1 cellular context compared by ENCODE assay signal in the genomic region with DNA sequence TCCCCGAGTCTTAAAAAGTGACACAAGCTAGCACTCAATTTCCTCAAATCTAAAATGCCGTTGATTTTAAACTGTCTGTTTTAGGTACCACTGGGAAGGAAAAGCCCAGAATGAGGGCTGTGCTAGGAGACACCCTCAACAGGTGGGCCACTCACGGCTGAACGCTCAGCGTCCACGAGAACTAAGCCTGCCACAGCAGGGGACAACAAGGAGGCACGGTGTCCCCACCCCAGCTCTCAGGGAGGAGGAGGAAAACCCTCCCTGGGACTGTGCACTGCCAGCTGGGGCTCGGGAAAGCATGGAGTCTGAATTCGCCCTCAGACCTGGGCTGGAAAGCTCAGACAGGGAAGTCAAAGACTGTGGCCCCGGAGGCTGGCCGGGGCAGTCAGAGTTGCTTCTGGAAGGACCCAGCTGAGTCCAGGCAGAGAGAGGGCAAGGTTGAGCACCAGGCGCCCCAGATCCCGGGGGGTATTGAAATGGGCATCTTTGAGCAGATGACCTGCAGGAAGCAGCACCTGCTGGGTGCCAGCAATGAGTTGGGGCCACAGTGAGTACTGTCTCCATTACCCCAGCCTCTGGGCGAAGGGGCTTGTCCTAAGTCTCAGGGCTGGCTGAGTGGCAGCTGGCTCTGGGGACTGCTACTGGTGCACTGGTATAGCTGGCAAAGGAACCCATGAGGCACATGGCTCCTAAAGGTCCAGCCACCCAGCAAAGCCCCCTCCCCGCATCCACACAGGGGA.
TF ChIP-seq lines count a peak whose summit lies in the region.

No MANE protein-coding gene starts in this region.

TF ChIP-seq in GM23338, 12 proteins besides CTCF, POLR2A, EP300 and RAD21 (continued from another document):
- TF ChIP-seq, protein P1, sequence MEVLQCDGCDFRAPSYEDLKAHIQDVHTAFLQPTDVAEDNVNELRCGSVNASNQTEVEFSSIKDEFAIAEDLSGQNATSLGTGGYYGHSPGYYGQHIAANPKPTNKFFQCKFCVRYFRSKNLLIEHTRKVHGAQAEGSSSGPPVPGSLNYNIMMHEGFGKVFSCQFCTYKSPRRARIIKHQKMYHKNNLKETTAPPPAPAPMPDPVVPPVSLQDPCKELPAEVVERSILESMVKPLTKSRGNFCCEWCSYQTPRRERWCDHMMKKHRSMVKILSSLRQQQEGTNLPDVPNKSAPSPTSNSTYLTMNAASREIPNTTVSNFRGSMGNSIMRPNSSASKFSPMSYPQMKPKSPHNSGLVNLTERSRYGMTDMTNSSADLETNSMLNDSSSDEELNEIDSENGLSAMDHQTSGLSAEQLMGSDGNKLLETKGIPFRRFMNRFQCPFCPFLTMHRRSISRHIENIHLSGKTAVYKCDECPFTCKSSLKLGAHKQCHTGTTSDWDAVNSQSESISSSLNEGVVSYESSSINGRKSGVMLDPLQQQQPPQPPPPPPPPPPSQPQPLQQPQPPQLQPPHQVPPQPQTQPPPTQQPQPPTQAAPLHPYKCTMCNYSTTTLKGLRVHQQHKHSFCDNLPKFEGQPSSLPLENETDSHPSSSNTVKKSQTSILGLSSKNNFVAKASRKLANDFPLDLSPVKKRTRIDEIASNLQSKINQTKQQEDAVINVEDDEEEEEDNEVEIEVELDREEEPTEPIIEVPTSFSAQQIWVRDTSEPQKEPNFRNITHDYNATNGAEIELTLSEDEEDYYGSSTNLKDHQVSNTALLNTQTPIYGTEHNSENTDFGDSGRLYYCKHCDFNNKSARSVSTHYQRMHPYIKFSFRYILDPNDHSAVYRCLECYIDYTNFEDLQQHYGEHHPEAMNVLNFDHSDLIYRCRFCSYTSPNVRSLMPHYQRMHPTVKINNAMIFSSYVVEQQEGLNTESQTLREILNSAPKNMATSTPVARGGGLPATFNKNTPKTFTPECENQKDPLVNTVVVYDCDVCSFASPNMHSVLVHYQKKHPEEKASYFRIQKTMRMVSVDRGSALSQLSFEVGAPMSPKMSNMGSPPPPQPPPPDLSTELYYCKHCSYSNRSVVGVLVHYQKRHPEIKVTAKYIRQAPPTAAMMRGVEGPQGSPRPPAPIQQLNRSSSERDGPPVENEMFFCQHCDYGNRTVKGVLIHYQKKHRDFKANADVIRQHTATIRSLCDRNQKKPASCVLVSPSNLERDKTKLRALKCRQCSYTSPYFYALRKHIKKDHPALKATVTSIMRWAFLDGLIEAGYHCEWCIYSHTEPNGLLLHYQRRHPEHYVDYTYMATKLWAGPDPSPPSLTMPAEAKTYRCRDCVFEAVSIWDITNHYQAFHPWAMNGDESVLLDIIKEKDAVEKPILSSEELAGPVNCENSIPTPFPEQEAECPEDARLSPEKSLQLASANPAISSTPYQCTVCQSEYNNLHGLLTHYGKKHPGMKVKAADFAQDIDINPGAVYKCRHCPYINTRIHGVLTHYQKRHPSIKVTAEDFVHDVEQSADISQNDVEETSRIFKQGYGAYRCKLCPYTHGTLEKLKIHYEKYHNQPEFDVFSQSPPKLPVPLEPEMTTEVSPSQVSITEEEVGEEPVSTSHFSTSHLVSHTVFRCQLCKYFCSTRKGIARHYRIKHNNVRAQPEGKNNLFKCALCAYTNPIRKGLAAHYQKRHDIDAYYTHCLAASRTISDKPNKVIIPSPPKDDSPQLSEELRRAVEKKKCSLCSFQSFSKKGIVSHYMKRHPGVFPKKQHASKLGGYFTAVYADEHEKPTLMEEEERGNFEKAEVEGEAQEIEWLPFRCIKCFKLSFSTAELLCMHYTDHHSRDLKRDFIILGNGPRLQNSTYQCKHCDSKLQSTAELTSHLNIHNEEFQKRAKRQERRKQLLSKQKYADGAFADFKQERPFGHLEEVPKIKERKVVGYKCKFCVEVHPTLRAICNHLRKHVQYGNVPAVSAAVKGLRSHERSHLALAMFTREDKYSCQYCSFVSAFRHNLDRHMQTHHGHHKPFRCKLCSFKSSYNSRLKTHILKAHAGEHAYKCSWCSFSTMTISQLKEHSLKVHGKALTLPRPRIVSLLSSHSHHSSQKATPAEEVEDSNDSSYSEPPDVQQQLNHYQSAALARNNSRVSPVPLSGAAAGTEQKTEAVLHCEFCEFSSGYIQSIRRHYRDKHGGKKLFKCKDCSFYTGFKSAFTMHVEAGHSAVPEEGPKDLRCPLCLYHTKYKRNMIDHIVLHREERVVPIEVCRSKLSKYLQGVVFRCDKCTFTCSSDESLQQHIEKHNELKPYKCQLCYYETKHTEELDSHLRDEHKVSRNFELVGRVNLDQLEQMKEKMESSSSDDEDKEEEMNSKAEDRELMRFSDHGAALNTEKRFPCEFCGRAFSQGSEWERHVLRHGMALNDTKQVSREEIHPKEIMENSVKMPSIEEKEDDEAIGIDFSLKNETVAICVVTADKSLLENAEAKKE (CRISPR knock-in tag; IDR thresholded peaks at IDR 0.05): no peak
- TF ChIP-seq ZNF114 (CRISPR knock-in tag; IDR thresholded peaks at IDR 0.05): no peak
- TF ChIP-seq, protein P2, sequence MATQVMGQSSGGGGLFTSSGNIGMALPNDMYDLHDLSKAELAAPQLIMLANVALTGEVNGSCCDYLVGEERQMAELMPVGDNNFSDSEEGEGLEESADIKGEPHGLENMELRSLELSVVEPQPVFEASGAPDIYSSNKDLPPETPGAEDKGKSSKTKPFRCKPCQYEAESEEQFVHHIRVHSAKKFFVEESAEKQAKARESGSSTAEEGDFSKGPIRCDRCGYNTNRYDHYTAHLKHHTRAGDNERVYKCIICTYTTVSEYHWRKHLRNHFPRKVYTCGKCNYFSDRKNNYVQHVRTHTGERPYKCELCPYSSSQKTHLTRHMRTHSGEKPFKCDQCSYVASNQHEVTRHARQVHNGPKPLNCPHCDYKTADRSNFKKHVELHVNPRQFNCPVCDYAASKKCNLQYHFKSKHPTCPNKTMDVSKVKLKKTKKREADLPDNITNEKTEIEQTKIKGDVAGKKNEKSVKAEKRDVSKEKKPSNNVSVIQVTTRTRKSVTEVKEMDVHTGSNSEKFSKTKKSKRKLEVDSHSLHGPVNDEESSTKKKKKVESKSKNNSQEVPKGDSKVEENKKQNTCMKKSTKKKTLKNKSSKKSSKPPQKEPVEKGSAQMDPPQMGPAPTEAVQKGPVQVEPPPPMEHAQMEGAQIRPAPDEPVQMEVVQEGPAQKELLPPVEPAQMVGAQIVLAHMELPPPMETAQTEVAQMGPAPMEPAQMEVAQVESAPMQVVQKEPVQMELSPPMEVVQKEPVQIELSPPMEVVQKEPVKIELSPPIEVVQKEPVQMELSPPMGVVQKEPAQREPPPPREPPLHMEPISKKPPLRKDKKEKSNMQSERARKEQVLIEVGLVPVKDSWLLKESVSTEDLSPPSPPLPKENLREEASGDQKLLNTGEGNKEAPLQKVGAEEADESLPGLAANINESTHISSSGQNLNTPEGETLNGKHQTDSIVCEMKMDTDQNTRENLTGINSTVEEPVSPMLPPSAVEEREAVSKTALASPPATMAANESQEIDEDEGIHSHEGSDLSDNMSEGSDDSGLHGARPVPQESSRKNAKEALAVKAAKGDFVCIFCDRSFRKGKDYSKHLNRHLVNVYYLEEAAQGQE (IDR thresholded peaks at IDR 0.05; ENCODE audit: unreplicated experiment): no peak
- TF ChIP-seq POLR2AphosphoS5 (IDR thresholded peaks at IDR 0.05; ENCODE audit: low read depth): no peak
- TF ChIP-seq STAT1 (IDR thresholded peaks at IDR 0.05; ENCODE audit: unreplicated experiment): no peak
- TF ChIP-seq EZH2phosphoT487 (IDR thresholded peaks at IDR 0.05; ENCODE audit: unreplicated experiment): no peak
- no peak for TF ChIP-seq JUNB (IDR thresholded peaks at IDR 0.05; ENCODE audit: unreplicated experiment)
- no peak for TF ChIP-seq ZNF331 (CRISPR knock-in tag; IDR thresholded peaks at IDR 0.05; ENCODE audit: low read depth)
- TF ChIP-seq EZH2 (IDR thresholded peaks at IDR 0.05; ENCODE audit: low read depth, unreplicated experiment): no peak
